8 cellular contexts compared by ENCODE assay signal in genomic region chr1:32100807-32101206, GRCh38. TPM values are rescaled to one million over a fixed set of nuclear protein-coding genes. Genes with fewer than 3 reads are reported as not detected.
DNase-seq lines count a peak whose midpoint lies in the region; ATAC-seq, FAIRE-seq and TF ChIP-seq lines count a peak whose summit lies in the region.
"Not testable (repeated sequence)": the region's sequence is repeated elsewhere in the genome, so short reads cannot be mapped to it uniquely, and the experiment has no call there.

No MANE protein-coding gene starts in this region.

- H3K9me3 Mint-ChIP-seq in CD8-positive, alpha-beta memory T cell; osteocyte (ENCODE audit: unreplicated experiment): not testable (repeated sequence)

- H3K18ac ChIP-seq in mesenchymal stem cell (ENCODE audit: low read depth in 1 of 2, low read length in 2 of 2) = not testable (repeated sequence)

- intact Hi-C loops in K562 (cut with micrococcal nuclease); spleen (cut with DNase I; ENCODE audit: low total_unique reads): not testable (repeated sequence)

- not testable (repeated sequence) for H2BK120ac ChIP-seq in mesenchymal stem cell (ENCODE audit: low read depth, low read length)

- H3K9me1 ChIP-seq in K562 (ENCODE audit: control insufficient read depth, insufficient read depth, low read length) = not testable (repeated sequence)

- peaks cover 0 to 48% (median 9%) of the 10 kb centered on the region in 3 donors for H3K36me3 Mint-ChIP-seq in CD8-positive, alpha-beta memory T cell
- H3K36me3 Mint-ChIP-seq in osteocyte (ENCODE audit: unreplicated experiment) = peaks cover 28% of the 10 kb centered on the region

- not testable (repeated sequence) for H3K79me1 ChIP-seq in mesenchymal stem cell (replicated peaks; ENCODE audit: low read length, poor library complexity, severe bottlenecking)

- 0 out of 2 replicates have a peak overlapping the region, but pooled peaks have one; percentile 32 for H3K4me2 ChIP-seq in K562 (ENCODE audit: insufficient read depth, low read length)
- H3K4me2 ChIP-seq in fibroblast of lung (ENCODE audit: extremely low read depth, insufficient read depth, low read length); mesenchymal stem cell (ENCODE audit: low read length, poor library complexity, severe bottlenecking): not testable (repeated sequence)

- H3K9me3 ChIP-seq in CD8-positive, alpha-beta memory T cell (ENCODE audit: low read length); RWPE2 (ENCODE audit: severe bottlenecking); K562 (replicated peaks; ENCODE audit: control insufficient read depth, insufficient read depth, low read depth, low read length); fibroblast of lung (ENCODE audit: control insufficient read depth, insufficient read depth, low read depth, low read length); mesenchymal stem cell (ENCODE audit: control insufficient read depth, low read length); spleen: not testable (repeated sequence)

- H3K36me3 ChIP-seq in CD8-positive, alpha-beta memory T cell (ENCODE audit: insufficient read depth, low read length); fibroblast of lung (ENCODE audit: control insufficient read depth, insufficient read depth, low read length): not testable (repeated sequence)
- H3K36me3 ChIP-seq in RWPE2 (ENCODE audit: low read depth) (peaks cover 43% of the 10 kb centered on the region), K562 (ENCODE audit: control insufficient read depth, insufficient read depth, low read length) (peaks cover 41% of the 10 kb centered on the region; the same call in 2 of the 3 replicates), mesenchymal stem cell (ENCODE audit: control insufficient read depth in 1 of 2, insufficient read depth in 2 of 2, low read depth in 1 of 2, low read length in 2 of 2) (peaks cover 31 to 52% of the 10 kb centered on the region in 2 experiments), spleen (peaks cover 0 to 75% (median 41%) of the 10 kb centered on the region in 6 donors)

- not testable (repeated sequence) for TF ChIP-seq POLR2A in K562 (conservative IDR thresholded peaks at IDR 0.05); spleen (IDR thresholded peaks at IDR 0.05)

- H3K4ac ChIP-seq in mesenchymal stem cell (ENCODE audit: low read depth in 1 of 2, low read length in 2 of 2) = not testable (repeated sequence)

- BruUV-seq in K562 (replicated peaks; lab: Mats Ljungman, UMichigan) = not testable (repeated sequence)

- H3K4me1 ChIP-seq in CD8-positive, alpha-beta memory T cell (ENCODE audit: insufficient read depth, low read length); RWPE2 (ENCODE audit: insufficient read depth, poor library complexity, severe bottlenecking); fibroblast of lung (ENCODE audit: control insufficient read depth, extremely low read depth, insufficient read depth, low read length); mesenchymal stem cell (ENCODE audit: control insufficient read depth, insufficient read depth, low read depth, low read length); spleen: not testable (repeated sequence)
- H3K4me1 ChIP-seq in K562 (replicated peaks in 1 of 2; ENCODE audit: control insufficient read depth in 2 of 2, insufficient read depth in 2 of 2, low read length in 2 of 2) = peaks cover 16 to 30% of the 10 kb centered on the region in 2 experiments; a peak in 4 of 5 replicates

- 81% methylated on average over 7 of the region's 7 CpGs for WGBS in K562 (ENCODE audit: insufficient coverage, low coverage, missing lambda C conversion rate)
- WGBS in mesenchymal stem cell = 86% methylated on average over 7 of the region's 7 CpGs
- WGBS in spleen, 5 donors = 95 to 97% (median 97%) methylated on average over 7 of the region's 7 CpGs

- ATAC-seq in RWPE2 (ENCODE audit: low read depth) = not testable (repeated sequence)
- 0 out of 3 replicates have a peak, but pooled peaks have one; percentile 7 for ATAC-seq in K562

- H2BK12ac ChIP-seq in mesenchymal stem cell (ENCODE audit: low read length in 2 of 2) = not testable (repeated sequence)

- not testable (repeated sequence) for H2AK5ac ChIP-seq in mesenchymal stem cell (ENCODE audit: low read length, severe bottlenecking)

- not testable (repeated sequence) for TF ChIP-seq EP300 in K562 (IDR thresholded peaks at IDR 0.05; ENCODE audit: low read length)

- H3K27me3 ChIP-seq in CD8-positive, alpha-beta memory T cell (ENCODE audit: insufficient read depth, low read length, poor library complexity, severe bottlenecking); RWPE2 (ENCODE audit: insufficient read depth, poor library complexity, severe bottlenecking); K562 (ENCODE audit: control insufficient read depth in 2 of 2, insufficient read depth in 2 of 2, low read length in 2 of 2); fibroblast of lung (ENCODE audit: control insufficient read depth, insufficient read depth, low read length); mesenchymal stem cell (ENCODE audit: control insufficient read depth in 1 of 2, insufficient read depth in 1 of 2, low read length in 2 of 2); spleen (replicated peaks in 1 of 7): not testable (repeated sequence)

- not testable (repeated sequence) for H4K20me1 ChIP-seq in K562 (replicated peaks; ENCODE audit: control insufficient read depth, insufficient read depth, low read length); fibroblast of lung (ENCODE audit: control insufficient read depth, extremely low read depth, insufficient read depth, low read length)

- peak overlapping the region in 1 of 8 donors; percentile 52 for H3K27ac Mint-ChIP-seq in CD8-positive, alpha-beta memory T cell
- peak overlapping the region; percentile 72 for H3K27ac Mint-ChIP-seq in osteocyte (ENCODE audit: unreplicated experiment)

- TF ChIP-seq CTCF in RWPE2 (IDR thresholded peaks at IDR 0.05; ENCODE audit: poor library complexity, severe bottlenecking); K562 (IDR thresholded peaks at IDR 0.05 in 2 of 3, conservative IDR thresholded peaks at IDR 0.05 in 1 of 3; ENCODE audit: insufficient read depth in 2 of 3, low read depth in 1 of 3, low read length in 3 of 3); fibroblast of lung (conservative IDR thresholded peaks at IDR 0.05 in 1 of 2, IDR thresholded peaks at IDR 0.05 in 1 of 2; ENCODE audit: low read depth in 1 of 2, low read length in 2 of 2); osteocyte (IDR thresholded peaks at IDR 0.05); spleen (IDR thresholded peaks at IDR 0.05 in 8 of 11, conservative IDR thresholded peaks at IDR 0.05 in 3 of 11): not testable (repeated sequence)

- CTCF ChIA-PET in CD8-positive, alpha-beta memory T cell (lab: Charles Lee) = not testable (repeated sequence)
- CTCF ChIA-PET in K562 (lab: Yijun Ruan, JAX; ENCODE audit: low intra/inter-chr PET ratio) = interaction anchor here (0.6 kb wide), 1 partner anchor 76 kb away, joined by 5 read pairs; no protein-coding TSS in a partner anchor

- DNase-seq in CD8-positive, alpha-beta memory T cell; RWPE2 (ENCODE audit: low spot score); K562 (ENCODE audit: extremely low read depth in 1 of 4, low spot score in 3 of 4); fibroblast of lung (ENCODE audit: low read depth in 2 of 2); mesenchymal stem cell; osteocyte (ENCODE audit: extremely low spot score, unreplicated experiment): not testable (repeated sequence)
- DNase-seq in HS-5 (ENCODE audit: low read depth) (peak; percentile 22), spleen (peak; percentile 7)

- H3K4me1 Mint-ChIP-seq in CD8-positive, alpha-beta memory T cell = not testable (repeated sequence)
- peaks cover 16% of the 10 kb centered on the region for H3K4me1 Mint-ChIP-seq in osteocyte (ENCODE audit: unreplicated experiment)

- not testable (repeated sequence) for H4K91ac ChIP-seq in mesenchymal stem cell (ENCODE audit: low read length)

- H3K79me2 ChIP-seq in K562 (ENCODE audit: control insufficient read depth, insufficient read depth, low read length); fibroblast of lung (ENCODE audit: control insufficient read depth, insufficient read depth, low read length): not testable (repeated sequence)

- not testable (repeated sequence) for H2AFZ ChIP-seq in K562 (ENCODE audit: low read depth, low read length); fibroblast of lung (ENCODE audit: low read length); mesenchymal stem cell (ENCODE audit: low read depth, low read length)

- H4K8ac ChIP-seq in mesenchymal stem cell (ENCODE audit: low read length) = not testable (repeated sequence)

- H3K14ac ChIP-seq in mesenchymal stem cell (ENCODE audit: low read length in 2 of 2) = not testable (repeated sequence)

- not testable (repeated sequence) for H3K9ac ChIP-seq in K562 (ENCODE audit: insufficient read depth in 1 of 2, low read depth in 2 of 2, low read length in 2 of 2); fibroblast of lung (ENCODE audit: insufficient read depth, low read length); mesenchymal stem cell (ENCODE audit: low read length)

- not testable (repeated sequence) for H2BK15ac ChIP-seq in mesenchymal stem cell (ENCODE audit: low read depth, poor library complexity, severe bottlenecking)

- H3K4me3 Mint-ChIP-seq in CD8-positive, alpha-beta memory T cell; osteocyte (ENCODE audit: unreplicated experiment): not testable (repeated sequence)

- H3K4me3 ChIP-seq in CD8-positive, alpha-beta memory T cell (ENCODE audit: low read length); RWPE2 (ENCODE audit: severe bottlenecking); K562; fibroblast of lung (replicated peaks in 1 of 4; ENCODE audit: control extremely low read depth in 1 of 4, insufficient read depth in 1 of 4, low read depth in 3 of 4, low read length in 4 of 4); mesenchymal stem cell (ENCODE audit: insufficient read depth in 1 of 2, low read depth in 1 of 2, low read length in 2 of 2); spleen: not testable (repeated sequence)

- H3K23ac ChIP-seq in mesenchymal stem cell (ENCODE audit: low read length in 2 of 2) = not testable (repeated sequence)

- not testable (repeated sequence) for H3K27me3 Mint-ChIP-seq in CD8-positive, alpha-beta memory T cell; osteocyte (ENCODE audit: unreplicated experiment)

- in situ Hi-C loops in K562 (cut with MboI) = not testable (repeated sequence)

- POLR2A ChIA-PET in CD8-positive, alpha-beta memory T cell (lab: Charles Lee) = not testable (repeated sequence)
- POLR2A ChIA-PET in K562 (lab: Yijun Ruan, JAX) = interaction anchor here (0.6 to 1.4 kb wide), 8 partner anchors 11 to 162 kb away, joined by 3 to 4 read pairs (median 4); partner anchors contain the start of gene PTP4A2

- not testable (repeated sequence) for FAIRE-seq in K562 (lab: Jason Lieb, UNC)

- H3K27ac ChIP-seq in CD8-positive, alpha-beta memory T cell (ENCODE audit: low read depth, low read length) = peak overlapping the region; percentile 10
- H3K27ac ChIP-seq in RWPE2 (ENCODE audit: poor library complexity, severe bottlenecking) = peak overlapping the region; percentile 40
- H3K27ac ChIP-seq in K562 (ENCODE audit: extremely low read depth, low read depth, low read length) = peak overlapping the region; percentile 57; the same call in 2 of the 3 replicates
- peak overlapping the region; percentile 8 for H3K27ac ChIP-seq in fibroblast of lung (ENCODE audit: insufficient read depth, low read length)
- peak overlapping the region; percentile 57 for H3K27ac ChIP-seq in mesenchymal stem cell (ENCODE audit: low read length, poor library complexity, severe bottlenecking)
- H3K27ac ChIP-seq in spleen = peak overlapping the region in 2 of 8 donors; percentile 26 to 36

- not testable (repeated sequence) for TF ChIP-seq RAD21 in K562 (CRISPR knock-in tag; conservative IDR thresholded peaks at IDR 0.05 in 1 of 2, IDR thresholded peaks at IDR 0.05 in 1 of 2)

- not testable (repeated sequence) for H2BK5ac ChIP-seq in mesenchymal stem cell (ENCODE audit: low read depth, low read length, poor library complexity, severe bottlenecking)

RNA-seq across cellular contexts. Expression of gene KPNA6, which starts 7.0 kb away (rescaled TPM):
- total RNA-seq in CD8-positive, alpha-beta memory T cell = 10 to 100 TPM; 91.8 to 96.7 TPM
- polyA plus RNA-seq in CD8-positive, alpha-beta memory T cell = 29.3 TPM
- 44.4 and 59.0 TPM in 2 replicates for total RNA-seq in K562 (2011; cell fraction: chromatin; rRNA removed; ENCODE audit: low replicate concordance)
- 21.2 and 22.4 TPM in 2 replicates for total RNA-seq in K562 (2011; cell fraction: nucleolus; rRNA removed)
- 36.6 and 51.3 TPM in 2 replicates for total RNA-seq in K562 (2011; cell fraction: nucleoplasm; rRNA removed)
- total RNA-seq in K562 (2014; rRNA removed) (20.1 and 26.7 TPM in 2 replicates), K562 (2014; rRNA removed; fragmentation: Illumina TruSeq; extraction: Trizol) (42.5 and 50.0 TPM in 2 replicates), K562 (2015; rRNA removed; fragmentation: Illumina TruSeq; extraction: Trizol) (36.9 and 38.9 TPM in 2 replicates), K562 (2021) (54.6 and 57.9 TPM in 2 replicates), fibroblast of lung (27.0 and 40.1 TPM in 2 replicates), osteocyte (75.3 and 78.2 TPM in 2 replicates), spleen (10 to 100 TPM; 37.0 to 57.1 (median 50.2) TPM)
- polyA plus RNA-seq in K562 (2011; rRNA removed) (36.6 and 41.6 TPM in 2 replicates), K562 (2014; fragmentation: Illumina TruSeq; extraction: Trizol) (26.6 and 30.0 TPM in 2 replicates), K562 (2014; fragmentation: Nextera tagmentation; extraction: Ambion mirVana) (10 to 100 TPM; 24.8 to 32.2 TPM), K562 (2014; rRNA removed) (27.6 and 32.2 TPM in 2 replicates), fibroblast of lung (44.4 and 48.5 TPM in 2 replicates), spleen (1 to 10 TPM; 3.5 to 6.7 (median 4.0) TPM)
- 18.7 and 33.1 TPM in 2 replicates for polyA plus RNA-seq in K562 (2011; cell fraction: cytosol; rRNA removed)
- 17.1 and 19.8 TPM in 2 replicates for polyA plus RNA-seq in K562 (2011; cell fraction: nucleus; rRNA removed)
- 15.1 and 15.2 TPM in 2 replicates for polyA plus RNA-seq in K562 (2012)
- 47.4 and 66.2 TPM in 2 replicates for polyA minus RNA-seq in K562 (2011; rRNA and poly(A)+ RNA removed)
- polyA minus RNA-seq in K562 (2011; cell fraction: cytosol; rRNA and poly(A)+ RNA removed) = 27.6 and 34.9 TPM in 2 replicates
- polyA minus RNA-seq in K562 (2011; cell fraction: nucleus; rRNA and poly(A)+ RNA removed) = 8.8 and 20.9 TPM in 2 replicates
- 29.5 and 32.5 TPM in 2 replicates for polyA plus RNA-seq in fibroblast of lung (2012)
- 60.3 and 70.8 TPM in 2 replicates for polyA minus RNA-seq in fibroblast of lung (ENCODE audit: low replicate concordance)
- polyA plus RNA-seq in mesenchymal stem cell (2013, experiment 1 of 2) = 30.2 TPM
- polyA plus RNA-seq in mesenchymal stem cell (2013, experiment 2 of 2) = 28.7 TPM

RNA-seq across cellular contexts. Expression of gene TMEM39B, which starts 28.1 kb away (rescaled TPM):
- total RNA-seq in CD8-positive, alpha-beta memory T cell = 10 to 100 TPM; 23.4 to 25.8 TPM
- 2.4 TPM for polyA plus RNA-seq in CD8-positive, alpha-beta memory T cell
- total RNA-seq in K562 (2011; cell fraction: chromatin; rRNA removed; ENCODE audit: low replicate concordance) = 12.4 and 38.5 TPM in 2 replicates
- 42.0 and 48.5 TPM in 2 replicates for total RNA-seq in K562 (2011; cell fraction: nucleolus; rRNA removed)
- total RNA-seq in K562 (2011; cell fraction: nucleoplasm; rRNA removed) = 31.2 and 37.3 TPM in 2 replicates
- total RNA-seq in K562 (2014; rRNA removed) = 6.0 and 9.5 TPM in 2 replicates
- total RNA-seq in K562 (2014; rRNA removed; fragmentation: Illumina TruSeq; extraction: Trizol) = 4.9 and 6.9 TPM in 2 replicates
- total RNA-seq in K562 (2015; rRNA removed; fragmentation: Illumina TruSeq; extraction: Trizol) = 10.9 and 11.0 TPM in 2 replicates
- 28.5 and 29.3 TPM in 2 replicates for total RNA-seq in K562 (2021)
- polyA plus RNA-seq in K562 (2011; rRNA removed) = 9.7 and 22.5 TPM in 2 replicates
- polyA plus RNA-seq in K562 (2011; cell fraction: cytosol; rRNA removed) = 35.8 and 45.0 TPM in 2 replicates
- polyA plus RNA-seq in K562 (2011; cell fraction: nucleus; rRNA removed) = 26.6 and 34.6 TPM in 2 replicates
- polyA plus RNA-seq in K562 (2012) = 27.8 and 28.1 TPM in 2 replicates
- 17.4 and 17.7 TPM in 2 replicates for polyA plus RNA-seq in K562 (2014; fragmentation: Illumina TruSeq; extraction: Trizol)
- polyA plus RNA-seq in K562 (2014; fragmentation: Nextera tagmentation; extraction: Ambion mirVana) = 1 to 10 TPM in 1 of 2 experiments, under 1 TPM in 1; 0.92 to 3.5 TPM
- 10.9 and 12.2 TPM in 2 replicates for polyA plus RNA-seq in K562 (2014; rRNA removed)
- polyA minus RNA-seq in K562 (2011; rRNA and poly(A)+ RNA removed) = 12.3 and 16.2 TPM in 2 replicates
- polyA minus RNA-seq in K562 (2011; cell fraction: cytosol; rRNA and poly(A)+ RNA removed) = 24.0 and 24.4 TPM in 2 replicates
- polyA minus RNA-seq in K562 (2011; cell fraction: nucleus; rRNA and poly(A)+ RNA removed) = 11.2 and 12.8 TPM in 2 replicates
- 4.4 and 7.9 TPM in 2 replicates for total RNA-seq in fibroblast of lung
- polyA plus RNA-seq in fibroblast of lung = 11.1 and 15.0 TPM in 2 replicates
- polyA plus RNA-seq in fibroblast of lung (2012) = 18.9 and 20.8 TPM in 2 replicates
- 37.6 and 58.4 TPM in 2 replicates for polyA minus RNA-seq in fibroblast of lung (ENCODE audit: low replicate concordance)
- polyA plus RNA-seq in mesenchymal stem cell (2013, experiment 1 of 2) = 13.7 TPM
- 13.0 TPM for polyA plus RNA-seq in mesenchymal stem cell (2013, experiment 2 of 2)
- total RNA-seq in osteocyte = 22.9 and 25.0 TPM in 2 replicates
- total RNA-seq in spleen = 10 to 100 TPM in 5 of 7 donors, 1 to 10 TPM in 2; 6.4 to 18.6 (median 16.0) TPM
- polyA plus RNA-seq in spleen = 10 to 100 TPM; 10.5 to 12.0 (median 11.9) TPM
